18 cellular contexts compared by ENCODE assay signal in genomic region chr7:50209461-50210161, GRCh38.
DNase-seq lines count a peak whose midpoint lies in the region; ATAC-seq and TF ChIP-seq lines count a peak whose summit lies in the region.
"Had no signal": no experiment of that assay in that cellular context is flagged by ENCODE, and none has a peak within 500 bp of the region (broad histone marks: within the 10 kb centered on the region; RNA-seq: fewer than 3 reads in every experiment).

No MANE protein-coding gene starts in this region.

- H3K9me3 ChIP-seq in adrenal gland (replicated peaks in 1 of 3) = no peaks in the 10 kb centered on the region
- H3K9me3 ChIP-seq: heart right ventricle, right atrium auricular region had no signal

- no peaks in the 10 kb centered on the region for H3K27me3 Mint-ChIP-seq in activated naive CD8-positive, alpha-beta T cell treated with anti-CD3 and anti-CD28 coated beads, Interleukin-2, amount 50 U/mL, for 24 hours
- no peaks in the 10 kb centered on the region for H3K27me3 Mint-ChIP-seq in stimulated activated memory B cell treated with anti-CD40 and anti-IgM and Interleukin-4, amounts not matched to agents 10 μg/mL and 1 μg/mL and 100 μg/mL, for 72 hours

- H3K36me3 ChIP-seq in adrenal gland (replicated peaks in 1 of 2) = no peaks in the 10 kb centered on the region
- H3K36me3 ChIP-seq: heart right ventricle, right atrium auricular region had no signal

- peaks cover 98% of the 10 kb centered on the region for H3K4me1 Mint-ChIP-seq in activated naive CD8-positive, alpha-beta T cell treated with anti-CD3 and anti-CD28 coated beads, Interleukin-2, amount 50 U/mL, for 24 hours
- peaks cover 81% of the 10 kb centered on the region for H3K4me1 Mint-ChIP-seq in stimulated activated memory B cell treated with anti-CD40 and anti-IgM and Interleukin-4, amounts not matched to agents 10 μg/mL and 1 μg/mL and 100 μg/mL, for 72 hours

- no peak overlapping the region for H3K27ac ChIP-seq in adrenal gland
- H3K27ac ChIP-seq: HL-60, KMS-11, right atrium auricular region had no signal

- no peaks in the 10 kb centered on the region for H3K9me3 Mint-ChIP-seq in activated naive CD8-positive, alpha-beta T cell treated with anti-CD3 and anti-CD28 coated beads, Interleukin-2, amount 50 U/mL, for 24 hours
- no peaks in the 10 kb centered on the region for H3K9me3 Mint-ChIP-seq in stimulated activated memory B cell treated with anti-CD40 and anti-IgM and Interleukin-4, amounts not matched to agents 10 μg/mL and 1 μg/mL and 100 μg/mL, for 72 hours

- H3K4me3 Mint-ChIP-seq in activated naive CD8-positive, alpha-beta T cell treated with anti-CD3 and anti-CD28 coated beads, Interleukin-2, amount 50 U/mL, for 24 hours = peak overlapping the region; percentile 5
- H3K4me3 Mint-ChIP-seq in stimulated activated memory B cell treated with anti-CD40 and anti-IgM and Interleukin-4, amounts not matched to agents 10 μg/mL and 1 μg/mL and 100 μg/mL, for 72 hours = no peak overlapping the region

- H3K4me1 ChIP-seq in adrenal gland (replicated peaks in 1 of 2) = no peaks in the 10 kb centered on the region
- H3K4me1 ChIP-seq: right atrium auricular region had no signal

- no peak for TF ChIP-seq CTCF in adrenal gland (IDR thresholded peaks at IDR 0.05)

- H3K27me3 ChIP-seq in adrenal gland = no peaks in the 10 kb centered on the region
- H3K27me3 ChIP-seq: right atrium auricular region had no signal

- intact Hi-C loops in adrenal gland (cut with DNase I) = loop anchor here (5.0 to 10.0 kb wide), 3 partner anchors 203 to 945 kb away; no protein-coding TSS in a partner anchor

- TF ChIP-seq POLR2A in adrenal gland (IDR thresholded peaks at IDR 0.05) = no peak

- peak; percentile 66 for DNase-seq in activated CD4-positive, alpha-beta T cell treated with anti-CD3 and anti-CD28 coated beads for 4 hours
- DNase-seq in activated CD4-positive, alpha-beta T cell treated with anti-CD3 and anti-CD28 coated beads, Interleukin-2, amount 50 U/mL, for 1 hour = no peak
- DNase-seq in activated CD8-positive, alpha-beta memory T cell treated with anti-CD3 and anti-CD28 coated beads for 24 hours = peak; percentile 77
- peak; percentile 47 for DNase-seq in activated naive CD8-positive, alpha-beta T cell treated with anti-CD3 and anti-CD28 coated beads, Interleukin-2, amount 50 U/mL, for 24 hours
- DNase-seq in adrenal gland (no peak), NCI-H2107 treated with DMSO at 0.1 percent for 48 hours (lab: John Stamatoyannopoulos, UW; ENCODE audit: unreplicated experiment) (no peak)
- DNase-seq: heart right ventricle, mesenchymal stem cell, NCI-H1417 treated with DMSO at 0.1 percent for 48 hours, NCI-H446, SIG-M5, substantia nigra, T1000 had no signal

- peak overlapping the region; percentile 95 for H3K27ac Mint-ChIP-seq in activated naive CD8-positive, alpha-beta T cell treated with anti-CD3 and anti-CD28 coated beads, Interleukin-2, amount 50 U/mL, for 24 hours
- peak overlapping the region; percentile 48 for H3K27ac Mint-ChIP-seq in stimulated activated memory B cell treated with anti-CD40 and anti-IgM and Interleukin-4, amounts not matched to agents 10 μg/mL and 1 μg/mL and 100 μg/mL, for 72 hours

- 59 to 65% (median 64%) methylated on average over 6 of the region's 6 CpGs for WGBS in adrenal gland, 4 donors

- peaks cover 3% of the 10 kb centered on the region for H3K36me3 Mint-ChIP-seq in activated naive CD8-positive, alpha-beta T cell treated with anti-CD3 and anti-CD28 coated beads, Interleukin-2, amount 50 U/mL, for 24 hours (ENCODE audit: low read depth)
- no peaks in the 10 kb centered on the region for H3K36me3 Mint-ChIP-seq in stimulated activated memory B cell treated with anti-CD40 and anti-IgM and Interleukin-4, amounts not matched to agents 10 μg/mL and 1 μg/mL and 100 μg/mL, for 72 hours

- peak; percentile 65 for ATAC-seq in activated naive CD8-positive, alpha-beta T cell treated with anti-CD3 and anti-CD28 coated beads, Interleukin-2, amount 50 U/mL, for 24 hours
- ATAC-seq in stimulated activated memory B cell treated with anti-CD40 and anti-IgM and Interleukin-4, amounts not matched to agents 10 μg/mL and 1 μg/mL and 100 μg/mL, for 72 hours = no peak
- ATAC-seq in HG02970 (IDR thresholded peaks at IDR 0.05; ENCODE audit: low FRiP score, unreplicated experiment) = no peak
- ATAC-seq: heart right ventricle had no signal

- no peak overlapping the region for H3K4me3 ChIP-seq in adrenal gland
- H3K4me3 ChIP-seq: heart right ventricle, right atrium auricular region had no signal

Comparison
In these comparisons a context has a peak if more than half of its experiments do, and no peak if none do; other contexts are left out.
1. DNase-seq: peak in activated CD4-positive, alpha-beta T cell treated with anti-CD3 and anti-CD28 coated beads for 4 hours (2 of 2), activated CD8-positive, alpha-beta memory T cell treated with anti-CD3 and anti-CD28 coated beads for 24 hours (single experiment) and activated naive CD8-positive, alpha-beta T cell treated with anti-CD3 and anti-CD28 coated beads, Interleukin-2, amount 50 U/mL, for 24 hours (single experiment); none in activated CD4-positive, alpha-beta T cell treated with anti-CD3 and anti-CD28 coated beads, Interleukin-2, amount 50 U/mL, for 1 hour (single experiment), adrenal gland (0 of 7) and NCI-H2107 treated with DMSO at 0.1 percent for 48 hours (single experiment).